8 cellular contexts compared by ENCODE assay signal in the genomic region with DNA sequence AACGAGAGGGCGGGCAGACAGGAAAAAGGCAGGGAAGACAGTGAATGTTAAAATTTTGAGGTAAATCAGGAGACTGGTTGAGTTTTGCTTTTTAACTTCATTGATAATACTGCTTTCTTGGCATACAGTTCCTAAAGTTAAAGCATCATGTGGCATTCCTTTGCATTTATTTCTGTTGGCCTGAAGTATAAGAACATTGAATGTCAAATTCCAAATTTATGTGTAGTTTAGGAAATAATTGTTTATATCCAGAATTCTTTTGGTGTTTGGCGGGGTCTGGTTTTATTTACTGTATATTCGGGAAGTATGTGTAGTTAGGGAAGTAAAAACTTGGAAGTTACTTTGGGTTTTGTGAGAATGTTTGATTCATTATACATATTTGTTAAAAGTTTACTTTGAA.
A peak's percentile ranks its signal among the peaks of the same experiment; 100 is the strongest.
DNase-seq lines count a peak whose midpoint lies in the region; ATAC-seq lines count a peak whose summit lies in the region.

No MANE protein-coding gene starts in this region.

- H3K4me1 Mint-ChIP-seq in activated CD4-positive, alpha-beta memory T cell treated with anti-CD3 and anti-CD28 coated beads for 36 hours (ENCODE audit: low read depth), result peaks cover 51% of the 10 kb centered on the region

- WGBS in right cardiac atrium, result 3% methylated on average over 4 of the region's 4 CpGs

- H3K9me3 ChIP-seq in right cardiac atrium (ENCODE audit: control insufficient read depth, low read length) (no peaks in the 10 kb centered on the region), skeletal muscle tissue (ENCODE audit: control insufficient read depth in 3 of 3, low read length in 3 of 3) (no peaks in the 10 kb centered on the region)

- no peaks in the 10 kb centered on the region for H3K27me3 ChIP-seq in H7 (ENCODE audit: control insufficient read depth, insufficient read depth, low read length)
- H3K27me3 ChIP-seq in right cardiac atrium (ENCODE audit: control insufficient read depth, insufficient read depth), result no peaks in the 10 kb centered on the region
- no peaks in the 10 kb centered on the region for H3K27me3 ChIP-seq in skeletal muscle tissue (ENCODE audit: control insufficient read depth in 3 of 3, insufficient read depth in 3 of 3, low read length in 3 of 3)

- peak overlapping the region; percentile 89 for H3K4me3 ChIP-seq in H7 (ENCODE audit: insufficient read depth, low read depth, low read length)
- H3K4me3 ChIP-seq in right cardiac atrium (ENCODE audit: low read length), result peak overlapping the region; percentile 93
- peak overlapping the region; percentile 75 to 87 (median 82) for H3K4me3 ChIP-seq in skeletal muscle tissue (ENCODE audit: low read length in 3 of 3)

- DNase-seq in H7, result no peak
- DNase-seq in activated CD4-positive, alpha-beta memory T cell treated with anti-CD3 and anti-CD28 coated beads for 36 hours, result no peak
- DNase-seq in right cardiac atrium, result no peak
- no peak for DNase-seq in NCI-H1105 treated with DMSO at 0.1 percent for 48 hours (lab: John Stamatoyannopoulos, UW)
- no peak for DNase-seq in NAMALWA (ENCODE audit: low spot score)
- DNase-seq in 8988T, result no peak

- H3K36me3 Mint-ChIP-seq in activated CD4-positive, alpha-beta memory T cell treated with anti-CD3 and anti-CD28 coated beads for 36 hours, result peaks cover 15% of the 10 kb centered on the region

- H3K36me3 ChIP-seq in H7 (replicated peaks; ENCODE audit: control insufficient read depth, insufficient read depth, low read length) (no peaks in the 10 kb centered on the region; the same call in 1 of the 2 replicates), skeletal muscle tissue (ENCODE audit: control insufficient read depth in 3 of 3, insufficient read depth in 3 of 3, low read length in 3 of 3) (no peaks in the 10 kb centered on the region)

- CTCF ChIA-PET in activated CD4-positive, alpha-beta memory T cell treated with anti-CD3 and anti-CD28 coated beads for 36 hours (lab: Charles Lee), result interaction anchor here (0.7 to 1.8 kb wide), 2 partner anchors 19 to 46 kb away, joined by 3 to 13 read pairs; no protein-coding TSS in a partner anchor

- ATAC-seq in right cardiac atrium (no peak), HG02884 (IDR thresholded peaks at IDR 0.05; ENCODE audit: unreplicated experiment) (no peak)

- no peaks in the 10 kb centered on the region for H3K9me3 Mint-ChIP-seq in activated CD4-positive, alpha-beta memory T cell treated with anti-CD3 and anti-CD28 coated beads for 36 hours

- H3K4me3 Mint-ChIP-seq in activated CD4-positive, alpha-beta memory T cell treated with anti-CD3 and anti-CD28 coated beads for 36 hours, result peak overlapping the region; percentile 81

- peak overlapping the region; percentile 81 for H3K27ac ChIP-seq in right cardiac atrium (ENCODE audit: low read length)
- peak overlapping the region; percentile 97 for H3K27ac ChIP-seq in skeletal muscle tissue (ENCODE audit: low read depth, low read length)

- peaks cover 4% of the 10 kb centered on the region for H3K4me1 ChIP-seq in right cardiac atrium (ENCODE audit: control insufficient read depth, insufficient read depth, low read length)
- H3K4me1 ChIP-seq in skeletal muscle tissue (ENCODE audit: control insufficient read depth in 3 of 3, insufficient read depth in 3 of 3, low read length in 3 of 3), result peaks cover 32 to 34% (median 32%) of the 10 kb centered on the region in 3 donors

- peak overlapping the region; percentile 81 to 89 (median 88) for H3K9ac ChIP-seq in skeletal muscle tissue (ENCODE audit: low read depth in 1 of 3, low read length in 3 of 3)

- H3K27ac Mint-ChIP-seq in activated CD4-positive, alpha-beta memory T cell treated with anti-CD3 and anti-CD28 coated beads for 36 hours, result peak overlapping the region; percentile 81

- POLR2A ChIA-PET in activated CD4-positive, alpha-beta memory T cell treated with anti-CD3 and anti-CD28 coated beads for 36 hours (lab: Charles Lee), result no interaction called here

- intact Hi-C loops in activated CD4-positive, alpha-beta memory T cell treated with anti-CD3 and anti-CD28 coated beads for 36 hours (cut with micrococcal nuclease), result loop anchor here (2.0 to 10.0 kb wide), 7 partner anchors 45 to 1337 kb away; partner anchors contain the start of genes FAM120A, FAM120AOS and ZNF169
- intact Hi-C loops in right cardiac atrium (cut with DNase I), result no loop called here

- no peaks in the 10 kb centered on the region for H3K27me3 Mint-ChIP-seq in activated CD4-positive, alpha-beta memory T cell treated with anti-CD3 and anti-CD28 coated beads for 36 hours
